In the genomic region with DNA sequence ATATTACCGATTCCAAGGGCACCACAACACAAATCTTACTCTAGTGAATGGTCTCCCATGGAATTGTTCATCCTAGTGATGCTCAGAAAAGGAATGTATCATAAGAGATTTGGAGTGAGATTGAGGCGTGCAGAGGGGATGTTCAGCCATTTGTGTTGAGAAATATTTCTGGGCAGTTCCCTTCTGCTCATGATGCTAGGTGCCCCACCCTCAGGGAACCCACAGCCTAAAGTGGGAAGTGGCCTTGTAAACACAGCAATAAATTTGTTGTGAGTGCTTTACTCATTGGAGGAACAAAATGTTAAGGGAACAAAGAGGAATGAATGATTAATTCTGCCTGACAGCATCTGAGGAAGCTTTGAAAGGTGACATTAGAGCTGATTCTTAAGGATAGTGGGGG, we compare ENCODE assay signal across 2 cellular contexts.
TF ChIP-seq lines count a peak whose summit lies in the region.

No MANE protein-coding gene starts in this region.

TF ChIP-seq in liver, 16 proteins besides CTCF, POLR2A, EP300 and RAD21 (continued from another document):
- TF ChIP-seq, protein P1, sequence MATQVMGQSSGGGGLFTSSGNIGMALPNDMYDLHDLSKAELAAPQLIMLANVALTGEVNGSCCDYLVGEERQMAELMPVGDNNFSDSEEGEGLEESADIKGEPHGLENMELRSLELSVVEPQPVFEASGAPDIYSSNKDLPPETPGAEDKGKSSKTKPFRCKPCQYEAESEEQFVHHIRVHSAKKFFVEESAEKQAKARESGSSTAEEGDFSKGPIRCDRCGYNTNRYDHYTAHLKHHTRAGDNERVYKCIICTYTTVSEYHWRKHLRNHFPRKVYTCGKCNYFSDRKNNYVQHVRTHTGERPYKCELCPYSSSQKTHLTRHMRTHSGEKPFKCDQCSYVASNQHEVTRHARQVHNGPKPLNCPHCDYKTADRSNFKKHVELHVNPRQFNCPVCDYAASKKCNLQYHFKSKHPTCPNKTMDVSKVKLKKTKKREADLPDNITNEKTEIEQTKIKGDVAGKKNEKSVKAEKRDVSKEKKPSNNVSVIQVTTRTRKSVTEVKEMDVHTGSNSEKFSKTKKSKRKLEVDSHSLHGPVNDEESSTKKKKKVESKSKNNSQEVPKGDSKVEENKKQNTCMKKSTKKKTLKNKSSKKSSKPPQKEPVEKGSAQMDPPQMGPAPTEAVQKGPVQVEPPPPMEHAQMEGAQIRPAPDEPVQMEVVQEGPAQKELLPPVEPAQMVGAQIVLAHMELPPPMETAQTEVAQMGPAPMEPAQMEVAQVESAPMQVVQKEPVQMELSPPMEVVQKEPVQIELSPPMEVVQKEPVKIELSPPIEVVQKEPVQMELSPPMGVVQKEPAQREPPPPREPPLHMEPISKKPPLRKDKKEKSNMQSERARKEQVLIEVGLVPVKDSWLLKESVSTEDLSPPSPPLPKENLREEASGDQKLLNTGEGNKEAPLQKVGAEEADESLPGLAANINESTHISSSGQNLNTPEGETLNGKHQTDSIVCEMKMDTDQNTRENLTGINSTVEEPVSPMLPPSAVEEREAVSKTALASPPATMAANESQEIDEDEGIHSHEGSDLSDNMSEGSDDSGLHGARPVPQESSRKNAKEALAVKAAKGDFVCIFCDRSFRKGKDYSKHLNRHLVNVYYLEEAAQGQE (IDR thresholded peaks at IDR 0.05), result no peak

TF ChIP-seq in HepG2, 621 proteins besides CTCF, POLR2A, EP300 and RAD21 (continued from another document):
- TF ChIP-seq, protein P2, sequence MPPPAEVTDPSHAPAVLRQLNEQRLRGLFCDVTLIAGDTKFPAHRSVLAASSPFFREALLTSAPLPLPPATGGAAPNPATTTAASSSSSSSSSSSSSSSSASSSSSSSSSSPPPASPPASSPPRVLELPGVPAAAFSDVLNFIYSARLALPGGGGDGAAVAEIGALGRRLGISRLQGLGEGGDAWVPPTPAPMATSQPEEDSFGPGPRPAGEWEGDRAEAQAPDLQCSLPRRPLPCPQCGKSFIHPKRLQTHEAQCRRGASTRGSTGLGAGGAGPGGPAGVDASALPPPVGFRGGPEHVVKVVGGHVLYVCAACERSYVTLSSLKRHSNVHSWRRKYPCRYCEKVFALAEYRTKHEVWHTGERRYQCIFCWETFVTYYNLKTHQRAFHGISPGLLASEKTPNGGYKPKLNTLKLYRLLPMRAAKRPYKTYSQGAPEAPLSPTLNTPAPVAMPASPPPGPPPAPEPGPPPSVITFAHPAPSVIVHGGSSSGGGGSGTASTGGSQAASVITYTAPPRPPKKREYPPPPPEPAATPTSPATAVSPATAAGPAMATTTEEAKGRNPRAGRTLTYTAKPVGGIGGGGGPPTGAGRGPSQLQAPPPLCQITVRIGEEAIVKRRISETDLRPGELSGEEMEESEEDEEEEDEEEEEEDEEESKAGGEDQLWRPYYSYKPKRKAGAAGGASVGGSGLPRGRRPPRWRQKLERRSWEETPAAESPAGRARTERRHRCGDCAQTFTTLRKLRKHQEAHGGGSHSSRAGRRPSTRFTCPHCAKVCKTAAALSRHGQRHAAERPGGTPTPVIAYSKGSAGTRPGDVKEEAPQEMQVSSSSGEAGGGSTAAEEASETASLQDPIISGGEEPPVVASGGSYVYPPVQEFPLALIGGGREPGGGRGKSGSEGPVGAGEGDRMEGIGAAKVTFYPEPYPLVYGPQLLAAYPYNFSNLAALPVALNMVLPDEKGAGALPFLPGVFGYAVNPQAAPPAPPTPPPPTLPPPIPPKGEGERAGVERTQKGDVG (CRISPR knock-in tag; IDR thresholded peaks at IDR 0.05; ENCODE audit: borderline replicate concordance), result no peak
- TF ChIP-seq ZSCAN29 (CRISPR knock-in tag; conservative IDR thresholded peaks at IDR 0.05), result no peak
TF ChIP-seq in HepG2: peak in this region for 0.
